ENCODE assay signal across 8 cellular contexts in genomic region chr6:109073344-109074235, GRCh38. TPM values are rescaled to one million over a fixed set of nuclear protein-coding genes. Genes with fewer than 3 reads are reported as not detected.
A peak's percentile ranks its signal among the peaks of the same experiment; 100 is the strongest.
DNase-seq lines count a peak whose midpoint lies in the region; ATAC-seq and TF ChIP-seq lines count a peak whose summit lies in the region.

No MANE protein-coding gene starts in this region.

- H3K9me3 ChIP-seq in T-helper 17 cell (ENCODE audit: control insufficient read depth, low read length, poor library complexity, severe bottlenecking) (no peaks in the 10 kb centered on the region), liver (ENCODE audit: control insufficient read depth in 4 of 4, low read length in 3 of 4) (no peaks in the 10 kb centered on the region), testis (no peaks in the 10 kb centered on the region)

- peak; percentile 41 for DNase-seq in stimulated activated CD4-positive, alpha-beta T cell treated with anti-CD3 and anti-CD28 coated beads, Interleukin-15, amount 100 ng/mL, for 24 hours
- DNase-seq in stimulated activated CD4-positive, alpha-beta T cell treated with anti-CD3 and anti-CD28 coated beads, Interleukin-12 subunit alpha, Interleukin-12 subunit beta, amount 100 ng/mL, for 4 hours = no peak
- DNase-seq in NCI-H146 treated with DMSO at 0.1 percent for 48 hours (lab: John Stamatoyannopoulos, UW; ENCODE audit: unreplicated experiment) = peak; percentile 58
- peak in 1 of 3 donors; percentile 47 for DNase-seq in T-helper 17 cell
- DNase-seq in choroid plexus epithelial cell (ENCODE audit: low read depth) = peak; percentile 87
- peak; percentile 57 for DNase-seq in testis

- no peaks in the 10 kb centered on the region for H3K27me3 ChIP-seq in liver (ENCODE audit: control insufficient read depth in 4 of 4, insufficient read depth in 4 of 4, low read length in 3 of 4)
- H3K27me3 ChIP-seq in testis = no peaks in the 10 kb centered on the region

- no peak overlapping the region for H3K9ac ChIP-seq in liver (ENCODE audit: low read depth in 1 of 2, low read length in 2 of 2)

- peak; percentile 94 to 96 for TF ChIP-seq RAD21 in liver (IDR thresholded peaks at IDR 0.05)

- 44% methylated on average over 7 of the region's 7 CpGs for WGBS in liver
- WGBS in testis, 2 donors = 47 to 56% methylated on average over 7 of the region's 7 CpGs

- no peaks in the 10 kb centered on the region for H3K36me3 Mint-ChIP-seq in T-helper 17 cell (ENCODE audit: low read depth)

- peak overlapping the region; percentile 56 for H3K27ac Mint-ChIP-seq in T-helper 17 cell

- H3K27me3 Mint-ChIP-seq in T-helper 17 cell = no peaks in the 10 kb centered on the region

- H3K27ac ChIP-seq in liver (ENCODE audit: low read depth in 1 of 2, low read length in 2 of 2) = no peak overlapping the region
- H3K27ac ChIP-seq in testis = no peak overlapping the region

- ATAC-seq in T-helper 17 cell (peak; percentile 69), GM18861 (IDR thresholded peaks at IDR 0.05; ENCODE audit: unreplicated experiment) (no peak)

- peak; percentile 68 for TF ChIP-seq CTCF in choroid plexus epithelial cell (conservative IDR thresholded peaks at IDR 0.05; ENCODE audit: low read depth, low read length)
- TF ChIP-seq CTCF in liver (IDR thresholded peaks at IDR 0.05; ENCODE audit: low read depth, low read length, missing input control) = peak; percentile 66
- peak; percentile 46 to 68 (median 57) for TF ChIP-seq CTCF in testis (IDR thresholded peaks at IDR 0.05)

- TF ChIP-seq POLR2A in testis (IDR thresholded peaks at IDR 0.05) = no peak

- H3K4me3 ChIP-seq in choroid plexus epithelial cell (ENCODE audit: low read depth, low read length) = no peak overlapping the region
- no peak overlapping the region for H3K4me3 ChIP-seq in liver (ENCODE audit: low read depth in 1 of 3, low read length in 3 of 3)
- no peak overlapping the region for H3K4me3 ChIP-seq in testis

- intact Hi-C loops in testis (cut with DNase I; ENCODE audit: low total_unique reads) = loop anchor here (5.0 kb wide), 1 partner anchor 531 kb away; no protein-coding TSS in a partner anchor

- H3K4me1 Mint-ChIP-seq in T-helper 17 cell = peaks cover 31% of the 10 kb centered on the region

- no peak overlapping the region for H3K4me3 Mint-ChIP-seq in T-helper 17 cell

- no peaks in the 10 kb centered on the region for H3K36me3 ChIP-seq in liver (ENCODE audit: control insufficient read depth in 4 of 4, insufficient read depth in 3 of 4, low read depth in 1 of 4, low read length in 3 of 4)
- no peaks in the 10 kb centered on the region for H3K36me3 ChIP-seq in testis (ENCODE audit: low read depth, missing control alignments)

- H3K4me1 ChIP-seq in liver (ENCODE audit: control insufficient read depth in 4 of 4, insufficient read depth in 4 of 4, low read length in 3 of 4) (peaks cover 0 to 5% (median 2%) of the 10 kb centered on the region in 4 donors), testis (no peaks in the 10 kb centered on the region)

TF ChIP-seq in liver, 16 proteins besides CTCF, POLR2A, EP300 and RAD21:
- TF ChIP-seq TAF1 (conservative IDR thresholded peaks at IDR 0.05) (no peak), YY1 (IDR thresholded peaks at IDR 0.05) (peak; percentile 36), REST (IDR thresholded peaks at IDR 0.05) (no peak)
TF ChIP-seq in liver: peak in this region for 1.

RNA-seq across cellular contexts. Expression of gene SESN1, which starts 21.1 kb away (rescaled TPM):
- 10 to 100 TPM; 69.6 to 97.3 TPM for total RNA-seq in T-helper 17 cell
- total RNA-seq in liver = 10 to 100 TPM; 14.1 to 17.0 TPM
- 1 to 10 TPM; 6.2 to 7.9 TPM for polyA plus RNA-seq in liver
- 100 to 1,000 TPM; 132 to 152 TPM for total RNA-seq in testis
- polyA plus RNA-seq in testis (ENCODE audit: insufficient read depth, low read depth, low replicate concordance) = 82.0 TPM

RNA-seq across cellular contexts. Expression of gene CEP57L1, which starts 21.7 kb away (rescaled TPM):
- total RNA-seq in T-helper 17 cell = 1 to 10 TPM; 4.6 to 9.7 TPM
- 10 to 100 TPM; 10.1 to 22.1 TPM for total RNA-seq in liver
- polyA plus RNA-seq in liver = 10 to 100 TPM in 1 of 2 donors, 1 to 10 TPM in 1; 3.8 to 10.2 TPM
- 10 to 100 TPM; 32.7 to 50.6 TPM for total RNA-seq in testis
- 32.5 TPM for polyA plus RNA-seq in testis (ENCODE audit: insufficient read depth, low read depth, low replicate concordance)
